In the genomic region with DNA sequence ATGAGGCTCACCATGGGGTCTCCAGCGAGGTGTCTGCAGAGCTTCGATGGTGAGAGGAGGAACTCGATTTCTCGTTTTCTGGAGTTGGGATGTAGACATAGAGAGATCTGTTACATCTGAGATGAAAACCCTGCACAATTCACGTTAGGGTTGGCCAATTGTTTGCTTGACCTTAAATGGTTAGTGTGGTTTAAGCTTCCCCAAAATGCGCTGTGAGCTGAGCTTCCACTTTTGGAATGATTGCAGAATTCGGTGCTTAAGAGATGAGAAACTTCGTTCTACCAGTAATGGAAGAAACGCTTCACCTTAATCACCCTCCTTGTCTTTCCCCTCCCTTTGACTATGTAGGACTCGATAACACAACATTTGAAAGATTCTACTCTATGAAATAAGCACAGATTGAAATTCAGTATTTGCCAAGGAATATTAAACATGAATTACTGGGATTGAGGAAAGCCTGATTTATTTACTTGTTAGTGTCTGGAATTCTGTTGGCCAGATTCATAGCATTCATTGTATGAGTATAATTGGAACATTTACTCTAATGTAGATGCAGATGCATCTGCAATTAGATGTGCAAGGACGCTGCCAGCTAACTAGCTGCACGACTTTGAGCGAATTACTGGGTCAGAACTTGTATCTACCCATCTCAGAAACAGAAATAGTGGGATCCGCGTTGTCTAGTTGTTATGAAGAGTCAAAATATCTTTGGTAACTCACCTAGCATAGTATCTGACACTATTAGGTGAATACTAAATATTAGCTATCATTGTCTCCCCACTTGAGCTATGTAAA, we compare ENCODE assay signal across 8 cellular contexts. TPM values are rescaled to one million over a fixed set of nuclear protein-coding genes. Genes with fewer than 3 reads are reported as not detected.
DNase-seq lines count a peak whose midpoint lies in the region; ATAC-seq and TF ChIP-seq lines count a peak whose summit lies in the region.

No MANE protein-coding gene starts in this region.

- no peaks in the 10 kb centered on the region for H3K9me2 ChIP-seq in hepatocyte (replicated peaks; ENCODE audit: insufficient read depth)

- H3K27me3 Mint-ChIP-seq in activated naive CD4-positive, alpha-beta T cell treated with anti-CD3 and anti-CD28 coated beads, Interleukin-2, amount 10 ng/mL, durations not matched to agents 7 days and 5 days: peaks cover 4% of the 10 kb centered on the region
- peaks cover 4% of the 10 kb centered on the region for H3K27me3 Mint-ChIP-seq in activated T-helper 17 cell treated with anti-CD3 and anti-CD28 coated beads, Interleukin-2, amount 50 U/mL, for 72 hours

- peak overlapping the region; percentile 100 for H3K27ac ChIP-seq in hepatocyte

- peak overlapping the region; percentile 79 for H3K4me2 ChIP-seq in hepatocyte
- peak overlapping the region; percentile 97 for H3K4me2 ChIP-seq in skeletal muscle satellite cell (ENCODE audit: low read length)

- H3K4me1 Mint-ChIP-seq in activated naive CD4-positive, alpha-beta T cell treated with anti-CD3 and anti-CD28 coated beads, Interleukin-2, amount 10 ng/mL, durations not matched to agents 7 days and 5 days: peaks cover 22% of the 10 kb centered on the region
- H3K4me1 Mint-ChIP-seq in activated T-helper 17 cell treated with anti-CD3 and anti-CD28 coated beads, Interleukin-2, amount 50 U/mL, for 72 hours: peaks cover 27% of the 10 kb centered on the region

- H3K9me3 Mint-ChIP-seq in activated naive CD4-positive, alpha-beta T cell treated with anti-CD3 and anti-CD28 coated beads, Interleukin-2, amount 10 ng/mL, durations not matched to agents 7 days and 5 days: no peaks in the 10 kb centered on the region
- peaks cover 3% of the 10 kb centered on the region for H3K9me3 Mint-ChIP-seq in activated T-helper 17 cell treated with anti-CD3 and anti-CD28 coated beads, Interleukin-2, amount 50 U/mL, for 72 hours

- peak; percentile 2 for ATAC-seq in HG03565 (IDR thresholded peaks at IDR 0.05; ENCODE audit: unreplicated experiment)
- ATAC-seq in activated T-helper 17 cell treated with anti-CD3 and anti-CD28 coated beads, Interleukin-2, amount 50 U/mL, for 72 hours (replicated peaks): peak; percentile 17

- H3K4me1 ChIP-seq in hepatocyte (ENCODE audit: insufficient read depth): peaks cover 14% of the 10 kb centered on the region
- H3K4me1 ChIP-seq in skeletal muscle satellite cell (ENCODE audit: control insufficient read depth, insufficient read depth, low read length): peaks cover 20% of the 10 kb centered on the region

- H3K79me2 ChIP-seq in hepatocyte: peaks cover 19% of the 10 kb centered on the region

- H3K9ac ChIP-seq in skeletal muscle satellite cell (ENCODE audit: low read depth, low read length): peak overlapping the region; percentile 100

- WGBS in hepatocyte (ENCODE audit: low lambda C conversion rate, missing lambda C conversion rate): 35% methylated on average over 15 of the region's 15 CpGs

- H3K27me3 ChIP-seq in hepatocyte: no peaks in the 10 kb centered on the region
- H3K27me3 ChIP-seq in skeletal muscle satellite cell (ENCODE audit: control insufficient read depth, insufficient read depth, low read length): no peaks in the 10 kb centered on the region

- peaks cover 28% of the 10 kb centered on the region for H3K36me3 Mint-ChIP-seq in activated naive CD4-positive, alpha-beta T cell treated with anti-CD3 and anti-CD28 coated beads, Interleukin-2, amount 10 ng/mL, durations not matched to agents 7 days and 5 days
- H3K36me3 Mint-ChIP-seq in activated T-helper 17 cell treated with anti-CD3 and anti-CD28 coated beads, Interleukin-2, amount 50 U/mL, for 72 hours (ENCODE audit: low read depth): peaks cover 43% of the 10 kb centered on the region

- peak overlapping the region; percentile 98 for H3K27ac Mint-ChIP-seq in activated naive CD4-positive, alpha-beta T cell treated with anti-CD3 and anti-CD28 coated beads, Interleukin-2, amount 10 ng/mL, durations not matched to agents 7 days and 5 days
- H3K27ac Mint-ChIP-seq in activated T-helper 17 cell treated with anti-CD3 and anti-CD28 coated beads, Interleukin-2, amount 50 U/mL, for 72 hours: peak overlapping the region; percentile 95

- no peak for TF ChIP-seq CTCF in hepatocyte (IDR thresholded peaks at IDR 0.05; ENCODE audit: poor library complexity)

- DNase-seq in activated naive CD4-positive, alpha-beta T cell treated with anti-CD3 and anti-CD28 coated beads, Interleukin-2, amount 10 ng/mL, durations not matched to agents 7 days and 5 days: no peak
- no peak for DNase-seq in activated naive CD4-positive, alpha-beta T cell treated with anti-CD3 and anti-CD28 coated beads, Interleukin-2, amount 50 U/mL, for 16 hours
- DNase-seq in hepatocyte (ENCODE audit: low spot score) (no peak), AG08396 (ENCODE audit: low spot score) (no peak), iPS-NIHi11 (ENCODE audit: low spot score) (no peak)

- H3K4me3 ChIP-seq in hepatocyte: peak overlapping the region; percentile 59
- peak overlapping the region; percentile 81 for H3K4me3 ChIP-seq in skeletal muscle satellite cell (ENCODE audit: low read length)

- H3K4me3 Mint-ChIP-seq in activated naive CD4-positive, alpha-beta T cell treated with anti-CD3 and anti-CD28 coated beads, Interleukin-2, amount 10 ng/mL, durations not matched to agents 7 days and 5 days: peak overlapping the region; percentile 93
- peak overlapping the region; percentile 95 for H3K4me3 Mint-ChIP-seq in activated T-helper 17 cell treated with anti-CD3 and anti-CD28 coated beads, Interleukin-2, amount 50 U/mL, for 72 hours

- no peaks in the 10 kb centered on the region for H4K20me1 ChIP-seq in hepatocyte (ENCODE audit: insufficient read depth, poor library complexity, severe bottlenecking)

- no peaks in the 10 kb centered on the region for H3K36me3 ChIP-seq in hepatocyte (replicated peaks; ENCODE audit: insufficient read depth, low read depth)
- peaks cover 8% of the 10 kb centered on the region for H3K36me3 ChIP-seq in skeletal muscle satellite cell (ENCODE audit: insufficient read depth, low read length)

- H3K9me3 ChIP-seq in hepatocyte (ENCODE audit: low read depth) (no peaks in the 10 kb centered on the region), skeletal muscle satellite cell (replicated peaks; ENCODE audit: low read length) (no peaks in the 10 kb centered on the region)

- CTCF ChIA-PET in activated naive CD4-positive, alpha-beta T cell treated with anti-CD3 and anti-CD28 coated beads, Interleukin-2, amount 10 ng/mL, durations not matched to agents 7 days and 5 days (lab: Charles Lee): interaction anchor here (0.7 to 1.9 kb wide), 2 partner anchors 73 to 93 kb away, joined by 3 to 5 read pairs; no protein-coding TSS in a partner anchor

- peak overlapping the region; percentile 11 for H2AFZ ChIP-seq in hepatocyte

RNA-seq across cellular contexts. Expression of a gene that starts 1.6 kb away (rescaled TPM):
- total RNA-seq in activated T-helper 17 cell treated with anti-CD3 and anti-CD28 coated beads, Interleukin-2, amount 50 U/mL, for 72 hours: 10 to 100 TPM; 32.8 to 40.6 TPM
- total RNA-seq in hepatocyte: 6.3 and 18.6 TPM in 2 replicates
- polyA plus RNA-seq in hepatocyte: 7.9 and 8.4 TPM in 2 replicates
- total RNA-seq in skeletal muscle satellite cell (2012; rRNA removed): 23.1 and 25.1 TPM in 2 replicates
